Comparison of ENCODE assay signal across 16 cellular contexts in genomic region chr2:204763974-204764703, GRCh38.
DNase-seq lines count a peak whose midpoint lies in the region; ATAC-seq, FAIRE-seq and TF ChIP-seq lines count a peak whose summit lies in the region.
"Had no signal": no experiment of that assay in that cellular context is flagged by ENCODE, and none has a peak within 500 bp of the region (broad histone marks: within the 10 kb centered on the region; RNA-seq: fewer than 3 reads in every experiment).

No MANE protein-coding gene starts in this region.

- H4K20me1 ChIP-seq in astrocyte (ENCODE audit: insufficient read depth, low read length) = no peaks in the 10 kb centered on the region

- H3K36me3 ChIP-seq in HEK293 (ENCODE audit: control insufficient read depth in 2 of 2, insufficient read depth in 1 of 2, low read length in 2 of 2) (no peaks in the 10 kb centered on the region), astrocyte (ENCODE audit: insufficient read depth, low read length) (no peaks in the 10 kb centered on the region), stomach (no peaks in the 10 kb centered on the region)

- no peak overlapping the region for H3K27ac ChIP-seq in HEK293 (ENCODE audit: extremely low read depth, low read depth, low read length)
- no peak overlapping the region for H3K27ac ChIP-seq in astrocyte (ENCODE audit: low read depth, low read length)
- H3K27ac ChIP-seq in foreskin keratinocyte = no peak overlapping the region
- no peak overlapping the region for H3K27ac ChIP-seq in stomach

- in situ Hi-C loops in Caki2 (cut with HindIII; ENCODE audit: low pct_unique_long_range_greater_than_20kb, low sequenced_read_pairs) = no loop called here

- H3K9me3 ChIP-seq in HEK293 (ENCODE audit: control insufficient read depth, insufficient read depth, low read depth, low read length) (no peaks in the 10 kb centered on the region), astrocyte (ENCODE audit: insufficient read depth, low read depth, low read length) (peaks cover 3% of the 10 kb centered on the region), stomach (peaks cover 4 to 25% (median 15%) of the 10 kb centered on the region in 4 donors)

- H3K79me2 ChIP-seq in astrocyte (ENCODE audit: insufficient read depth, low read length) = no peaks in the 10 kb centered on the region

- H3K4me1 ChIP-seq in HEK293 (ENCODE audit: control insufficient read depth, insufficient read depth, low read length) (no peaks in the 10 kb centered on the region), astrocyte (ENCODE audit: insufficient read depth, low read length) (no peaks in the 10 kb centered on the region), foreskin keratinocyte (no peaks in the 10 kb centered on the region), stomach (peaks cover 0 to 7% (median 0%) of the 10 kb centered on the region in 4 donors)

- no peak overlapping the region for H2AFZ ChIP-seq in astrocyte (ENCODE audit: low read depth, low read length)

- H3K36me3 Mint-ChIP-seq in astrocyte (ENCODE audit: low read depth, unreplicated experiment) = no peaks in the 10 kb centered on the region
- H3K36me3 Mint-ChIP-seq: CD14-positive monocyte had no signal

- H3K9ac ChIP-seq in astrocyte (ENCODE audit: low read length) = no peak overlapping the region

- no peak for FAIRE-seq in astrocyte (lab: Jason Lieb, UNC)
- FAIRE-seq: GM12891, H1 had no signal

- CTCF ChIA-PET in HEK293 (lab: Yijun Ruan, JAX) = no interaction called here

- no peak for ATAC-seq in foreskin keratinocyte

- H3K27me3 ChIP-seq in astrocyte (ENCODE audit: insufficient read depth, low read length) = no peaks in the 10 kb centered on the region
- H3K27me3 ChIP-seq in foreskin keratinocyte = no peaks in the 10 kb centered on the region
- H3K27me3 ChIP-seq in stomach = no peaks in the 10 kb centered on the region

- no peaks in the 10 kb centered on the region for H3K4me1 Mint-ChIP-seq in astrocyte (ENCODE audit: low read depth, unreplicated experiment)
- H3K4me1 Mint-ChIP-seq: CD14-positive monocyte had no signal

- peaks cover 8% of the 10 kb centered on the region for H3K9me3 Mint-ChIP-seq in astrocyte (ENCODE audit: unreplicated experiment)

- intact Hi-C loops in stomach (cut with DNase I; ENCODE audit: low total_unique reads) = no loop called here

- POLR2A ChIA-PET in HEK293 (lab: Yijun Ruan, JAX) = no interaction called here

- WGBS in stomach, 5 donors = 90 to 95% (median 92%) methylated on average over 4 of the region's 4 CpGs

- no peak for TF ChIP-seq EP300 in stomach (IDR thresholded peaks at IDR 0.05)

- no peak overlapping the region for H3K4me3 Mint-ChIP-seq in astrocyte (ENCODE audit: unreplicated experiment)
- H3K4me3 Mint-ChIP-seq: CD14-positive monocyte had no signal

- no peak overlapping the region for H3K4me3 ChIP-seq in HEK293 (ENCODE audit: low read depth, low read length)
- H3K4me3 ChIP-seq in astrocyte (ENCODE audit: insufficient read depth, low read depth, low read length) = no peak overlapping the region
- H3K4me3 ChIP-seq in stomach = no peak overlapping the region

- TF ChIP-seq POLR2A in stomach (IDR thresholded peaks at IDR 0.05) = no peak

- TF ChIP-seq CTCF in HEK293 (tag by site-specific recombination; IDR thresholded peaks at IDR 0.05) = no peak
- no peak for TF ChIP-seq CTCF in astrocyte (IDR thresholded peaks at IDR 0.05; ENCODE audit: insufficient read depth, low read depth, low read length)
- no peak for TF ChIP-seq CTCF in foreskin keratinocyte (conservative IDR thresholded peaks at IDR 0.05)
- TF ChIP-seq CTCF in stomach (IDR thresholded peaks at IDR 0.05) = no peak

- peak; percentile 9 for DNase-seq in Caki2 (ENCODE audit: low read depth)
- no peak for DNase-seq in astrocyte (ENCODE audit: low read depth)
- peak; percentile 42 to 68 for DNase-seq in foreskin keratinocyte
- no peak for DNase-seq in RPMI8226
- no peak for DNase-seq in stomach
- no peak for DNase-seq in HT-29 (ENCODE audit: low spot score)
- DNase-seq: IMR-90, NCI-H1694 treated with DMSO at 0.1 percent for 48 hours, NCI-H2107, NCI-H510A treated with DMSO at 0.1 percent for 48 hours, NCI-H82, T-helper 1 cell had no signal

- no peaks in the 10 kb centered on the region for H3K27me3 Mint-ChIP-seq in astrocyte (ENCODE audit: low read depth, unreplicated experiment)

- H3K27ac Mint-ChIP-seq in astrocyte (ENCODE audit: unreplicated experiment) = peak overlapping the region; percentile 6
- H3K27ac Mint-ChIP-seq: CD14-positive monocyte had no signal

- no peak overlapping the region for H3K4me2 ChIP-seq in astrocyte (ENCODE audit: low read length)

TF ChIP-seq in HEK293, 187 proteins besides CTCF, POLR2A, EP300 and RAD21:
- TF ChIP-seq SETDB1 (IDR thresholded peaks at IDR 0.05; ENCODE audit: insufficient read length, low read length) (peak; percentile 92), GLI4 (tag by site-specific recombination; IDR thresholded peaks at IDR 0.05) (no peak)

Comparison
In these comparisons a context has a peak if more than half of its experiments do, and no peak if none do; other contexts are left out.
1. DNase-seq: peak in Caki2 (single experiment) and foreskin keratinocyte (2 of 2); none in astrocyte (single experiment), RPMI8226 (single experiment), stomach (single experiment) and HT-29 (single experiment).